Comparison of ENCODE assay signal across 11 cellular contexts in genomic region chr1:220484135-220484534, GRCh38. TPM values are rescaled to one million over a fixed set of nuclear protein-coding genes. Genes with fewer than 3 reads are reported as not detected.
"Had no signal": no experiment of that assay in that cellular context is flagged by ENCODE, and none has a peak within 500 bp of the region (broad histone marks: within the 10 kb centered on the region; RNA-seq: fewer than 3 reads in every experiment).

No MANE protein-coding gene starts in this region.

- H3K27ac Mint-ChIP-seq: activated B cell treated with CpG ODN at 0.5 μM for 24 hours; activated naive CD8-positive, alpha-beta T cell treated with anti-CD3 and anti-CD28 coated beads for 36 hours; immature natural killer cell; natural killer cell; stimulated activated naive CD8-positive, alpha-beta T cell treated with anti-CD3 and anti-CD28 coated beads, Interleukin-15, amount 100 ng/mL, for 72 hours; T-helper 17 cell had no signal

- H3K36me3 ChIP-seq: neutrophil had no signal

- H3K4me3 ChIP-seq: dorsolateral prefrontal cortex had no signal

- H3K4me3 Mint-ChIP-seq: activated B cell treated with CpG ODN at 0.5 μM for 24 hours; activated naive CD8-positive, alpha-beta T cell treated with anti-CD3 and anti-CD28 coated beads for 36 hours; immature natural killer cell; natural killer cell; stimulated activated naive CD8-positive, alpha-beta T cell treated with anti-CD3 and anti-CD28 coated beads, Interleukin-15, amount 100 ng/mL, for 72 hours; T-helper 17 cell had no signal

- H3K27ac ChIP-seq: neutrophil had no signal

- H3K9me3 ChIP-seq: neutrophil had no signal

- H3K4me1 Mint-ChIP-seq: activated B cell treated with CpG ODN at 0.5 μM for 24 hours; immature natural killer cell; natural killer cell; stimulated activated naive CD8-positive, alpha-beta T cell treated with anti-CD3 and anti-CD28 coated beads, Interleukin-15, amount 100 ng/mL, for 72 hours; T-helper 17 cell had no signal

- H3K9me3 Mint-ChIP-seq: activated B cell treated with CpG ODN at 0.5 μM for 24 hours; activated naive CD8-positive, alpha-beta T cell treated with anti-CD3 and anti-CD28 coated beads for 36 hours had no signal

- H3K27me3 ChIP-seq: dorsolateral prefrontal cortex, neutrophil had no signal

- H3K36me3 Mint-ChIP-seq: activated naive CD8-positive, alpha-beta T cell treated with anti-CD3 and anti-CD28 coated beads for 36 hours; immature natural killer cell; natural killer cell had no signal

- DNase-seq: activated B cell treated with CpG ODN at 0.5 μM for 24 hours; activated CD4-positive, alpha-beta T cell treated with anti-CD3 and anti-CD28 coated beads for 48 hours; activated naive CD8-positive, alpha-beta T cell treated with anti-CD3 and anti-CD28 coated beads for 36 hours; dorsolateral prefrontal cortex; immature natural killer cell; natural killer cell; retina; small intestine; stimulated activated naive CD8-positive, alpha-beta T cell treated with anti-CD3 and anti-CD28 coated beads, Interleukin-15, amount 100 ng/mL, for 72 hours; T-helper 17 cell had no signal

- ATAC-seq: natural killer cell; stimulated activated naive CD8-positive, alpha-beta T cell treated with anti-CD3 and anti-CD28 coated beads, Interleukin-15, amount 100 ng/mL, for 72 hours; T-helper 17 cell had no signal

RNA-seq across cellular contexts. Expression of gene MARK1, which starts 43.8 kb away (rescaled TPM):
- total RNA-seq: activated naive CD8-positive, alpha-beta T cell treated with anti-CD3 and anti-CD28 coated beads for 36 hours had no signal
- polyA plus RNA-seq: immature natural killer cell had no signal
